Comparison of ENCODE assay signal across 12 cellular contexts in the genomic region with DNA sequence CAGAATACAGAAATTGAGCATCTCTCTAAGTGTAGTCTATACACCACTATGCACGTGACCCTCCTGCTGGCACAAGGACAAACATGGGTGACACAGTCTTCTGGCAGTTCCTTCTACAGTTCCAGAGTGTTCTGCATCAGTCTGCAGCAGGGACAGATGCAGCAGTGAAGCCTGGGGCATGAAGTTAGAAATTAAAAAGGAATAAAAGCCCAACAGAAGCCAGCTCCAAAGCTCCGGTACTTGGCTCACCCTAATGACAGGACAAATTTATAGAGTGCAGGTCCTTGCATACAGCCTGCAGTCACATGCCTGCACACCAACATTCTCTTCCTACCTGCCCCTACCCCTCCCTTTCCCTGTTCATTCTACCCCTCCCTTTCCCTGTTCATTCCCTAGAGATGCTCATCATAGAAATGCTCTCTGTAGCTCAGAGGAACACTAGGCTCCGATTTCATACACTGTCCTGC. TPM values are rescaled to one million over a fixed set of nuclear protein-coding genes. Genes with fewer than 3 reads are reported as not detected.
A peak's percentile ranks its signal among the peaks of the same experiment; 100 is the strongest.
DNase-seq lines count a peak whose midpoint lies in the region; ATAC-seq and TF ChIP-seq lines count a peak whose summit lies in the region.
"Had no signal": no experiment of that assay in that cellular context is flagged by ENCODE, and none has a peak within 500 bp of the region (broad histone marks: within the 10 kb centered on the region; RNA-seq: fewer than 3 reads in every experiment).

No MANE protein-coding gene starts in this region.

- DNase-seq in IMR-90 (peak; percentile 39), left lobe of liver (ENCODE audit: low spot score) (no peak), tibial nerve (ENCODE audit: low spot score in 2 of 2) (peak; percentile 43 to 73), type B pancreatic cell (ENCODE audit: extremely low spot score, unreplicated experiment) (no peak)
- DNase-seq: activated effector memory CD4-positive, alpha-beta T cell treated with Interleukin-2 at 50 U/mL for 16 hours; KG1; NCI-H2227 treated with DMSO at 0.1 percent for 48 hours had no signal

- no peak overlapping the region for H3K27ac Mint-ChIP-seq in type B pancreatic cell
- H3K27ac Mint-ChIP-seq: T-helper 2 cell treated with Interferon-gamma antibody and Interleukin-4, amounts not matched to agents 5 μg/mL and 100 μg/mL, for 36 hours had no signal

- TF ChIP-seq CTCF in IMR-90 (conservative IDR thresholded peaks at IDR 0.05; ENCODE audit: low read depth, low read length) = no peak
- no peak for TF ChIP-seq CTCF in tibial nerve (IDR thresholded peaks at IDR 0.05)
- TF ChIP-seq CTCF in type B pancreatic cell (conservative IDR thresholded peaks at IDR 0.05) = no peak

- no peak overlapping the region for H4K91ac ChIP-seq in IMR-90 (ENCODE audit: insufficient read depth, low read depth, low read length)

- H3K36me3 Mint-ChIP-seq in type B pancreatic cell = no peaks in the 10 kb centered on the region

- H3K4me1 ChIP-seq in IMR-90 (ENCODE audit: control insufficient read depth, insufficient read depth, low read length) (peaks cover 7% of the 10 kb centered on the region), tibial nerve (peaks cover 3 to 65% (median 27%) of the 10 kb centered on the region in 4 donors)

- H3K27me3 ChIP-seq in IMR-90 (ENCODE audit: control insufficient read depth, insufficient read depth, low read length) (no peaks in the 10 kb centered on the region), tibial nerve (no peaks in the 10 kb centered on the region)
- H3K27me3 ChIP-seq: breast epithelium had no signal

- no peak overlapping the region for H2AFZ ChIP-seq in IMR-90 (replicated peaks; ENCODE audit: low read length, poor library complexity)

- H3K27ac ChIP-seq in IMR-90 (ENCODE audit: insufficient read depth, low read length) (no peak overlapping the region), tibial nerve (peak overlapping the region in 2 of 4 donors; percentile 21 to 46)
- H3K27ac ChIP-seq: breast epithelium had no signal

- no peak overlapping the region for H2BK5ac ChIP-seq in IMR-90 (ENCODE audit: low read depth, low read length, poor library complexity, severe bottlenecking)

- no peak overlapping the region for H4K5ac ChIP-seq in IMR-90 (ENCODE audit: low read depth, low read length)

- no peak overlapping the region for H3K18ac ChIP-seq in IMR-90 (ENCODE audit: low read depth, low read length)

- H2BK20ac ChIP-seq in IMR-90 (ENCODE audit: low read depth, low read length) = no peak overlapping the region

- in situ Hi-C loops in IMR-90 (cut with MboI; ENCODE audit: low sequenced_read_pairs) = no loop called here

- H3K56ac ChIP-seq in IMR-90 (ENCODE audit: extremely low read depth, insufficient read depth, low read length) = no peak overlapping the region

- peak in 1 of 2 donors; percentile 48 for TF ChIP-seq EP300 in tibial nerve (IDR thresholded peaks at IDR 0.05)

- no TSS peak for BruUV-seq in IMR-90 (replicated peaks; lab: Mats Ljungman, UMichigan)

- H3K9me1 ChIP-seq in IMR-90 (ENCODE audit: insufficient read depth, low read length) = peaks cover 11% of the 10 kb centered on the region

- H3K4me2 ChIP-seq in IMR-90 (ENCODE audit: low read depth, low read length) = no peak overlapping the region

- H2AK9ac ChIP-seq in IMR-90 (replicated peaks; ENCODE audit: low read depth, low read length, poor library complexity) = no peak overlapping the region

- intact Hi-C loops in IMR-90 (cut with micrococcal nuclease) = no loop called here

- H2AK5ac ChIP-seq in IMR-90 (ENCODE audit: low read depth, low read length) = no peak overlapping the region

- no peak overlapping the region for H2BK120ac ChIP-seq in IMR-90 (ENCODE audit: low read depth, low read length)

- no peak for TF ChIP-seq RAD21 in IMR-90 (IDR thresholded peaks at IDR 0.05; ENCODE audit: low read length)

- peaks cover 9 to 53% of the 10 kb centered on the region in 2 experiments; a peak in 3 of 4 replicates for H3K79me1 ChIP-seq in IMR-90 (ENCODE audit: low read depth in 1 of 2, low read length in 2 of 2)

- H3K36me3 ChIP-seq in IMR-90 (ENCODE audit: control insufficient read depth, insufficient read depth, low read length) (no peaks in the 10 kb centered on the region), tibial nerve (no peaks in the 10 kb centered on the region)
- H3K36me3 ChIP-seq: breast epithelium had no signal

- no peak overlapping the region for H3K4me3 Mint-ChIP-seq in type B pancreatic cell
- H3K4me3 Mint-ChIP-seq: T-helper 2 cell treated with Interferon-gamma antibody and Interleukin-4, amounts not matched to agents 5 μg/mL and 100 μg/mL, for 36 hours had no signal

- no peak overlapping the region for H3K4me3 ChIP-seq in IMR-90 (ENCODE audit: insufficient read depth, low read depth, low read length)
- no peak overlapping the region for H3K4me3 ChIP-seq in tibial nerve
- H3K4me3 ChIP-seq: breast epithelium had no signal

- H3K9me3 ChIP-seq in IMR-90 (ENCODE audit: control insufficient read depth, insufficient read depth, low read length) = no peaks in the 10 kb centered on the region
- H3K9me3 ChIP-seq in tibial nerve = no peaks in the 10 kb centered on the region
- H3K9me3 ChIP-seq: breast epithelium had no signal

- TF ChIP-seq POLR2A in IMR-90 (IDR thresholded peaks at IDR 0.05; ENCODE audit: low read depth, low read length) (no peak), tibial nerve (IDR thresholded peaks at IDR 0.05) (no peak)

- no peak overlapping the region; the same call in 1 of the 2 replicates for H3K4ac ChIP-seq in IMR-90 (ENCODE audit: low read depth, low read length)

- peak overlapping the region; percentile 18; the same call in 1 of the 2 replicates for H3K14ac ChIP-seq in IMR-90 (replicated peaks; ENCODE audit: low read depth, low read length)

- H3K23ac ChIP-seq in IMR-90 (ENCODE audit: low read depth, low read length) = peak overlapping the region; percentile 82; the same call in 1 of the 2 replicates

- no peak overlapping the region for H2BK15ac ChIP-seq in IMR-90 (ENCODE audit: low read depth, low read length)

- WGBS in IMR-90 (ENCODE audit: extremely low coverage in 2 of 2, insufficient read length in 1 of 2), 2 experiments = 80% methylated on average over 1 of the region's 3 CpGs; no CpG with 5 or more reads in 1 of the 2 experiments
- WGBS in tibial nerve, 2 donors = 16 to 23% methylated on average over 3 of the region's 3 CpGs

- H3K9me3 Mint-ChIP-seq in type B pancreatic cell = no peaks in the 10 kb centered on the region
- H3K9me3 Mint-ChIP-seq: T-helper 2 cell treated with Interferon-gamma antibody and Interleukin-4, amounts not matched to agents 5 μg/mL and 100 μg/mL, for 36 hours had no signal

- peaks cover 39% of the 10 kb centered on the region for H4K20me1 ChIP-seq in IMR-90 (ENCODE audit: insufficient read depth, low read length)

- H3K4me1 Mint-ChIP-seq in type B pancreatic cell (ENCODE audit: unreplicated experiment) = peaks cover 17% of the 10 kb centered on the region

- no peaks in the 10 kb centered on the region for H3K27me3 Mint-ChIP-seq in type B pancreatic cell

- H4K8ac ChIP-seq in IMR-90 (ENCODE audit: low read depth in 2 of 2, low read length in 2 of 2) = peak overlapping the region in 1 of 2 experiments; percentile 42; a peak in 1 of 4 replicates

- dilution Hi-C loops in IMR-90 (cut with HindIII; ENCODE audit: low sequenced_read_pairs, unreplicated experiment) = no loop called here

- POLR2A ChIA-PET in IMR-90 (lab: Charles Lee; ENCODE audit: unreplicated experiment) = no interaction called here

- CTCF ChIA-PET in IMR-90 (lab: Yijun Ruan, JAX) = interaction anchor here (1.0 kb wide), 1 partner anchor 51 kb away, joined by 3 read pairs; no protein-coding TSS in a partner anchor

- peak; percentile 50 for ATAC-seq in IMR-90 (ENCODE audit: low read depth)
- ATAC-seq in esophagus mucosa = peak; percentile 65
- ATAC-seq in left lobe of liver = peak; percentile 49
- no peak for ATAC-seq in GM19324 (IDR thresholded peaks at IDR 0.05; ENCODE audit: low FRiP score, unreplicated experiment)
- no peak for ATAC-seq in HG02798 (IDR thresholded peaks at IDR 0.05; ENCODE audit: poor library complexity, unreplicated experiment)

- no peak overlapping the region for H3K9ac ChIP-seq in IMR-90 (ENCODE audit: low read depth, low read length)

TF ChIP-seq in IMR-90, 13 proteins besides CTCF, POLR2A, EP300 and RAD21:
- TF ChIP-seq, protein P1, sequence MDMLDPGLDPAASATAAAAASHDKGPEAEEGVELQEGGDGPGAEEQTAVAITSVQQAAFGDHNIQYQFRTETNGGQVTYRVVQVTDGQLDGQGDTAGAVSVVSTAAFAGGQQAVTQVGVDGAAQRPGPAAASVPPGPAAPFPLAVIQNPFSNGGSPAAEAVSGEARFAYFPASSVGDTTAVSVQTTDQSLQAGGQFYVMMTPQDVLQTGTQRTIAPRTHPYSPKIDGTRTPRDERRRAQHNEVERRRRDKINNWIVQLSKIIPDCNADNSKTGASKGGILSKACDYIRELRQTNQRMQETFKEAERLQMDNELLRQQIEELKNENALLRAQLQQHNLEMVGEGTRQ (IDR thresholded peaks at IDR 0.05; ENCODE audit: low read depth, low read length) = peak; percentile 31; the same call in 1 of the 2 replicates
- no peak for TF ChIP-seq SMC3 (IDR thresholded peaks at IDR 0.05; ENCODE audit: low read depth, low read length)
TF ChIP-seq in IMR-90: peak in this region for 1.

RNA-seq across cellular contexts. Expression of a gene that starts 15.0 kb away (rescaled TPM):
- 505 and 507 TPM in 2 replicates for total RNA-seq in IMR-90 (2012; rRNA removed)
- 127 and 156 TPM in 2 replicates for polyA plus RNA-seq in IMR-90 (2012; rRNA removed)
- 34.2 and 47.8 TPM in 2 replicates for polyA plus RNA-seq in IMR-90 (2012; cell fraction: cytosol; rRNA removed)
- polyA plus RNA-seq in IMR-90 (2012; cell fraction: nucleus; rRNA removed; ENCODE audit: low replicate concordance) = 121 and 277 TPM in 2 replicates
- total RNA-seq in esophagus mucosa = 33.4 TPM
- total RNA-seq in left lobe of liver = 13.7 TPM
- 100 to 1,000 TPM; 107 to 210 (median 168) TPM for total RNA-seq in tibial nerve
- total RNA-seq in type B pancreatic cell (ENCODE audit: low replicate concordance) = 31.0 and 36.4 TPM in 2 replicates

Comparison
In these comparisons a context has a peak if more than half of its experiments do, and no peak if none do; other contexts are left out.
1. ATAC-seq: peak in IMR-90 (single experiment), esophagus mucosa (single experiment) and left lobe of liver (single experiment); none in GM19324 (single experiment) and HG02798 (single experiment).
2. DNase-seq: peak in IMR-90 (single experiment) and tibial nerve (2 of 2); none in left lobe of liver (single experiment) and type B pancreatic cell (single experiment).